1 cellular context compared by ENCODE assay signal in genomic region chr17:32491371-32492280, GRCh38.
TF ChIP-seq lines count a peak whose summit lies in the region.

No MANE protein-coding gene starts in this region.

TF ChIP-seq in IMR-90, 13 proteins besides CTCF, POLR2A, EP300 and RAD21 (continued from another document):
- TF ChIP-seq FOS (IDR thresholded peaks at IDR 0.05; ENCODE audit: low read depth, low read length) (no peak), USF2 (IDR thresholded peaks at IDR 0.05; ENCODE audit: low read depth, low read length) (no peak), RCOR1 (IDR thresholded peaks at IDR 0.05; ENCODE audit: insufficient replicate concordance, low read length) (no peak), BHLHE40 (IDR thresholded peaks at IDR 0.05; ENCODE audit: low read depth, low read length) (no peak), NFE2L2 (IDR thresholded peaks at IDR 0.05; ENCODE audit: low read depth, low read length) (no peak), MAZ (IDR thresholded peaks at IDR 0.05; ENCODE audit: borderline replicate concordance, low read depth, low read length) (no peak), MXI1 (IDR thresholded peaks at IDR 0.05; ENCODE audit: borderline replicate concordance, low read depth, low read length) (no peak), ELK1 (IDR thresholded peaks at IDR 0.05; ENCODE audit: borderline replicate concordance, low read depth, low read length) (no peak), SMC3 (IDR thresholded peaks at IDR 0.05; ENCODE audit: low read depth, low read length) (no peak)
